In the genomic region with DNA sequence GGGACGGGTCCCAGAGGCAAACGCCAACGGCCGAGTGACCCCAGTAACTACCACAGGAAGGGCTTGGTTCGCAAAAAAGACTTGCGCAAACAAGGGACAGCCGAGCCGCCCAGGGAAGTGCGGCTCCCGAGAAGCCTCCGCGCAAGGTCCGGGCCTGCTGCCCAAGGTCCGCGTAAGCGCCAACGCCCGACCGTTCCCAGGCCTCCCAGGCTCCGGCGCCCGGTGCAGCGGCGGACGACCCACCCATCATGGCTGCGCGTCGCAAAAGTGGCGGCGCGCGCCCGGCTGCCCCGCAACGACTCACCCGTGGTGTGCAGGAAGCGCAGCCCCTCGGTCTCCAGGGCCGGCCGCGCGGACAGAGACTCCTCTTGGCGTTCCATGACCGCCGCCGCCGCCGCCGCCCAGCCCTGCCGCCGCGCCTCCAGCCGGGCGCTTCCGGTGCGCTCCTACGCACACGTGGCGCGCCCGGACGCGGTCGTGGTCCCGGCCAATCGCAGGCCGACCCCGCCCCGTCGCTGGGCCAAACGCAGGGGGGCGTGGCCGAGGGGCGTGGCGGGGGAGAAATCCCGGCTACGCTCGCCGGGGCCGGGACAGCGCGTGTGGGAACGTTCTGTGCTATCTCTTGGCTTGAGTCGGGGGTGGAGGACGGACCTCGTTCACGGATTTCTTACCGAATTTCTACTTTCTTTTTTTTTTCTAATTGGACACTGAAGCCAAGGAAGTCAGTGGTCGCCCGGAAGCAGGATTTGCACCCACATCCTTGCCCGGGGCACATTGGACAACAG, we compare ENCODE assay signal across 8 cellular contexts. TPM values are rescaled to one million over a fixed set of nuclear protein-coding genes. Genes with fewer than 3 reads are reported as not detected.
A peak's percentile ranks its signal among the peaks of the same experiment; 100 is the strongest.
DNase-seq lines count a peak whose midpoint lies in the region; ATAC-seq and TF ChIP-seq lines count a peak whose summit lies in the region.

A gene with protein sequence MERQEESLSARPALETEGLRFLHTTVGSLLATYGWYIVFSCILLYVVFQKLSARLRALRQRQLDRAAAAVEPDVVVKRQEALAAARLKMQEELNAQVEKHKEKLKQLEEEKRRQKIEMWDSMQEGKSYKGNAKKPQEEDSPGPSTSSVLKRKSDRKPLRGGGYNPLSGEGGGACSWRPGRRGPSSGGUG (minus strand): TSS at position 448 of the 785 bp plus-strand sequence. CDS start 68 bp downstream, at position 380.

- DNase-seq in CD14-positive monocyte (ENCODE audit: low spot score) (peak; percentile 81), NCI-H82 treated with DMSO at 0.1 percent for 48 hours (lab: John Stamatoyannopoulos, UW; ENCODE audit: unreplicated experiment) (peak; percentile 55), medulla oblongata (ENCODE audit: extremely low spot score) (peak; percentile 92)
- DNase-seq in effector CD8-positive, alpha-beta T cell (lab: John Stamatoyannopoulos, UW) = peak; percentile 83
- peak; percentile 76 for DNase-seq in stimulated activated CD8-positive, alpha-beta memory T cell treated with anti-CD3 and anti-CD28 coated beads, Interleukin-12 subunit alpha, Interleukin-12 subunit beta, amount 100 ng/mL, for 1 hour (ENCODE audit: low read depth)

- H3K36me3 Mint-ChIP-seq in CD14-positive monocyte = peaks cover 56 to 67% of the 10 kb centered on the region in 2 donors

- peaks cover 20% of the 10 kb centered on the region for H3K4me1 Mint-ChIP-seq in CD14-positive monocyte

- H3K9me3 Mint-ChIP-seq in CD14-positive monocyte = peaks cover 0 to 2% (median 0%) of the 10 kb centered on the region in 7 donors

- H3K4me3 Mint-ChIP-seq in CD14-positive monocyte = peak within 1 kb of the TSS; percentile 96 to 98

- TF ChIP-seq CTCF in CD14-positive monocyte (IDR thresholded peaks at IDR 0.05) = no peak

- POLR2A ChIA-PET in activated CD8-positive, alpha-beta memory T cell treated with anti-CD3 and anti-CD28 coated beads for 36 hours (lab: Charles Lee) = no interaction called here

- peaks cover 0 to 5% (median 0%) of the 10 kb centered on the region in 3 donors for H3K27me3 Mint-ChIP-seq in CD14-positive monocyte (ENCODE audit: low read depth in 3 of 3)

- CTCF ChIA-PET in activated CD8-positive, alpha-beta memory T cell treated with anti-CD3 and anti-CD28 coated beads for 36 hours (lab: Charles Lee) = interaction anchor here (0.7 to 1.2 kb wide), 2 partner anchors 16 to 20 kb away, joined by 3 read pairs; no protein-coding TSS in a partner anchor

- intact Hi-C loops in CD14-positive monocyte (cut with micrococcal nuclease) = loop anchor here (5.0 to 10.0 kb wide), 3 partner anchors 375 to 1542 kb away; a partner anchor contains a TSS

- ATAC-seq in GM19324 (IDR thresholded peaks at IDR 0.05; ENCODE audit: low FRiP score, unreplicated experiment) (peak; percentile 90), HG03457 (IDR thresholded peaks at IDR 0.05; ENCODE audit: unreplicated experiment) (peak; percentile 83)

- peak within 1 kb of the TSS; percentile 96 to 98 (median 98) for H3K27ac Mint-ChIP-seq in CD14-positive monocyte

RNA-seq across cellular contexts. Expression of the gene that starts here (rescaled TPM):
- 10 to 100 TPM; 51.6 to 70.2 TPM for polyA plus RNA-seq in CD14-positive monocyte
- 10 to 100 TPM; 41.2 to 41.4 TPM for total RNA-seq in activated CD8-positive, alpha-beta memory T cell treated with anti-CD3 and anti-CD28 coated beads for 36 hours

Comparison
In these comparisons a context has a peak if more than half of its experiments do, and no peak if none do; other contexts are left out.
1. Peak in every context shown above with its lines: DNase-seq and ATAC-seq.